In genomic region chr7:73618538-73618937, GRCh38 we compare ENCODE assay signal across 26 cellular contexts. TPM values are rescaled to one million over a fixed set of nuclear protein-coding genes. Genes with fewer than 3 reads are reported as not detected.
"Had no signal": no experiment of that assay in that cellular context is flagged by ENCODE, and none has a peak within 500 bp of the region (broad histone marks: within the 10 kb centered on the region; RNA-seq: fewer than 3 reads in every experiment).

No MANE protein-coding gene starts in this region.

- ATAC-seq: activated CD8-positive, alpha-beta T cell treated with anti-CD3 and anti-CD28 coated beads for 36 hours; esophagus mucosa; gastrocnemius medialis; left ventricle myocardium superior; naive thymus-derived CD4-positive, alpha-beta T cell; sciatic nerve; stimulated activated effector memory CD8-positive, alpha-beta T cell treated with anti-CD3 and anti-CD28 coated beads, Interleukin-12 subunit alpha, Interleukin-12 subunit beta, amount 100 ng/mL, for 72 hours had no signal

- H2AFZ ChIP-seq: neural progenitor cell had no signal

- H3K4me2 ChIP-seq: neural progenitor cell, smooth muscle cell had no signal

- H3K4me3 ChIP-seq: gastrocnemius medialis, neural progenitor cell, pancreas, smooth muscle cell, stomach, testis, upper lobe of left lung had no signal

- H3K27me3 ChIP-seq: pancreas, testis had no signal

- DNase-seq: activated CD4-positive, alpha-beta T cell treated with anti-CD3 and anti-CD28 coated beads, Interleukin-2, amount 10 ng/mL, durations not matched to agents 24 days and 14 days; activated CD4-positive, CD25-positive, alpha-beta regulatory T cell; activated CD8-positive, alpha-beta T cell treated with anti-CD3 and anti-CD28 coated beads for 36 hours; activated naive CD4-positive, alpha-beta T cell treated with Interleukin-2 at 50 U/mL for 16 hours; activated naive CD8-positive, alpha-beta T cell treated with anti-CD3 and anti-CD28 coated beads, Interleukin-2, amount 10 ng/mL, durations not matched to agents 7 days and 5 days; activated T-cell treated with anti-CD3 and anti-CD28 coated beads, Interleukin-2, amount 50 U/mL, for 1 hour; amygdala; brain microvascular endothelial cell; effector CD4-positive, alpha-beta T cell; gastrocnemius medialis; head of caudate nucleus; kidney glomerular epithelial cell; left ventricle myocardium superior; naive thymus-derived CD4-positive, alpha-beta T cell; pancreas; stimulated activated CD4-positive, alpha-beta T cell treated with anti-CD3 and anti-CD28 coated beads, Interleukin-4, amount 100 ng/mL, for 1 hour; stomach; testis; upper lobe of left lung had no signal

- H3K27ac ChIP-seq: brain microvascular endothelial cell, neural progenitor cell, pancreas, stomach, testis, upper lobe of left lung had no signal

- H3K4me1 ChIP-seq: pancreas had no signal

- H3K9me3 ChIP-seq: gastrocnemius medialis, pancreas, stomach, testis, upper lobe of left lung had no signal

- H3K36me3 ChIP-seq: brain microvascular endothelial cell, gastrocnemius medialis, neural progenitor cell, pancreas, stomach, upper lobe of left lung had no signal

RNA-seq across cellular contexts. Expression of gene MLXIPL, which starts 5.8 kb away (rescaled TPM):
- total RNA-seq: activated CD4-positive, alpha-beta T cell treated with anti-CD3 and anti-CD28 coated beads, Interleukin-2, amount 10 ng/mL, durations not matched to agents 24 days and 14 days; activated CD8-positive, alpha-beta T cell treated with anti-CD3 and anti-CD28 coated beads for 36 hours; activated naive CD8-positive, alpha-beta T cell treated with anti-CD3 and anti-CD28 coated beads, Interleukin-2, amount 10 ng/mL, durations not matched to agents 7 days and 5 days; activated T-helper 2 cell treated with anti-CD3 and anti-CD28 coated beads, Interferon-gamma antibody, Interleukin-2, Interleukin-4, amounts not matched to agents 10 μg/mL and 5 μg/mL and 100 μg/mL, durations not matched to agents 14 hours and 24 hours and 36 hours; naive thymus-derived CD4-positive, alpha-beta T cell; smooth muscle cell; T-helper 2 cell treated with Interferon-gamma antibody and Interleukin-4, amounts not matched to agents 100 ng/mL and 5 ng/mL, for 36 hours had no signal

RNA-seq across cellular contexts. Expression of gene VPS37D, which starts 49.1 kb away (rescaled TPM):
- total RNA-seq: T-helper 2 cell treated with Interferon-gamma antibody and Interleukin-4, amounts not matched to agents 100 ng/mL and 5 ng/mL, for 36 hours had no signal
